Comparison of ENCODE assay signal across 21 cellular contexts in the genomic region with DNA sequence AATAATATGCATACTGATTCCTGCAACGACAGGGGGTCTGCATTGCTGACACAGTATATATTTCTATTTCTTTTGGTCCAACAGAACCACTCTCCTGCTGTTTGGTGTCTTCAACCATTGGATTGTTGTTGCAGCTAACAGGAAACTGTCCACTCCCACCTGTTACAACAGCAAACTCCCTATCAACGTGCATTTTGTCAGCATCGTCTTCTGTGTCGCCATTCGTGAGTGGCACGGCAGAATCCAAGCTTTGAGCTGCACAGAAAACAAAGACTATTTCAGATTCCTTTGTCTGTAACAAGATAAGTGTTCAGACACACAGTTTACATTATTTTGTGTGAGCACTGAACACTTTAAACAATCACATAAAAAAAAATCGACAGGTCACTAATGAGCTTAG.
"Had no signal": no experiment of that assay in that cellular context is flagged by ENCODE, and none has a peak within 500 bp of the region (broad histone marks: within the 10 kb centered on the region; RNA-seq: fewer than 3 reads in every experiment).

No MANE protein-coding gene starts in this region.

- H3K36me3 ChIP-seq: SJCRH30 had no signal

- H3K27ac ChIP-seq: HL-60, RWPE1, SJCRH30 had no signal

- H3K4me1 ChIP-seq: SJCRH30 had no signal

- H3K4me3 ChIP-seq: SJCRH30 had no signal

- FAIRE-seq: HTR-8/SVneo had no signal

- DNase-seq: KBM-7, MV-4-11, NCI-H1048, NCI-H1105, NCI-H1417, NCI-H1436 treated with DMSO at 0.1 percent for 48 hours, NCI-H1694, NCI-H187 treated with DMSO at 0.1 percent for 48 hours, NCI-H2029 treated with DMSO at 0.1 percent for 48 hours, NCI-H2227 treated with DMSO at 0.1 percent for 48 hours, NCI-H524 treated with DMSO at 0.1 percent for 48 hours, NCI-H69, NCI-H774, PC-3, SHP77, SJCRH30 had no signal

- H3K9me3 ChIP-seq: SJCRH30 had no signal

- ATAC-seq: Panc1, PC-3, SK-N-SH treated with all-trans-retinoic acid at 6 μM for 48 hours had no signal

- H3K27me3 ChIP-seq: SJCRH30 had no signal
